23 cellular contexts compared by ENCODE assay signal in genomic region chr18:7772496-7772861, GRCh38.
"Had no signal": no experiment of that assay in that cellular context is flagged by ENCODE, and none has a peak within 500 bp of the region (broad histone marks: within the 10 kb centered on the region; RNA-seq: fewer than 3 reads in every experiment).

No MANE protein-coding gene starts in this region.

- H3K36me3 ChIP-seq: cardiac muscle cell, pancreas, spleen, transverse colon had no signal

- FAIRE-seq: frontal cortex had no signal

- ATAC-seq: activated CD4-positive, alpha-beta T cell treated with anti-CD3 and anti-CD28 coated beads for 36 hours; activated T-cell treated with anti-CD3 and anti-CD28 coated beads, Interleukin-2, amount 50 U/mL, for 72 hours; body of pancreas; left cardiac atrium; right cardiac atrium; T-cell had no signal

- H3K9me3 ChIP-seq: body of pancreas, pancreas, psoas muscle, spleen, transverse colon had no signal

- H3K27ac ChIP-seq: body of pancreas, cardiac muscle cell, coronary artery, dorsolateral prefrontal cortex, pancreas, psoas muscle, spleen had no signal

- DNase-seq: activated B cell treated with CpG ODN at 0.5 μM for 24 hours; activated CD4-positive, alpha-beta T cell treated with anti-CD3 and anti-CD28 coated beads for 36 hours; activated naive CD4-positive, alpha-beta T cell; activated T-cell treated with anti-CD3 and anti-CD28 coated beads for 4 hours; activated T-cell treated with anti-CD3 and anti-CD28 coated beads, Interleukin-2, amount 50 U/mL, for 72 hours; body of pancreas; cerebellar nuclear complex; dorsolateral prefrontal cortex; effector memory CD4-positive, alpha-beta T cell; erythroblast; glutamatergic neuron; left cardiac atrium; mammary epithelial cell; pancreas; psoas muscle; right cardiac atrium; spleen; stimulated activated naive CD4-positive, alpha-beta T cell; T-cell; transverse colon had no signal

- H3K4me1 ChIP-seq: spleen had no signal

- H3K27me3 ChIP-seq: body of pancreas, cardiac muscle cell, dorsolateral prefrontal cortex, pancreas, spleen, transverse colon had no signal

- H3K4me3 ChIP-seq: body of pancreas, cardiac muscle cell, coronary artery, dorsolateral prefrontal cortex, pancreas, psoas muscle, spleen, transverse colon had no signal
